28 cellular contexts compared by ENCODE assay signal in genomic region chr2:19209575-19210341, GRCh38.
"Had no signal": no experiment of that assay in that cellular context is flagged by ENCODE, and none has a peak within 500 bp of the region (broad histone marks: within the 10 kb centered on the region; RNA-seq: fewer than 3 reads in every experiment).

No MANE protein-coding gene starts in this region.

- H3K27me3 ChIP-seq: brain microvascular endothelial cell, dorsolateral prefrontal cortex, hepatocyte, left lung, neural progenitor cell, right lobe of liver, testis, vagina had no signal

- H3K36me3 ChIP-seq: brain microvascular endothelial cell, left lung, neural progenitor cell, right lobe of liver, vagina had no signal

- DNase-seq: activated CD4-positive, alpha-beta T cell treated with anti-CD3 and anti-CD28 coated beads, Interleukin-2, amount 10 ng/mL, durations not matched to agents 7 days and 5 days; activated CD8-positive, alpha-beta T cell treated with anti-CD3 and anti-CD28 coated beads, Interleukin-2, amount 10 ng/mL, durations not matched to agents 7 days and 5 days; activated T-cell treated with anti-CD3 and anti-CD28 coated beads, Interleukin-2, amount 50 U/mL, for 1 hour; aorta; brain microvascular endothelial cell; caudate nucleus; dorsolateral prefrontal cortex; effector memory CD8-positive, alpha-beta T cell; glutamatergic neuron; immature natural killer cell; left lung; naive thymus-derived CD8-positive, alpha-beta T cell; posterior cingulate gyrus; right lobe of liver; stimulated activated CD4-positive, alpha-beta T cell treated with anti-CD3 and anti-CD28 coated beads, Interleukin-1b, Interleukin-23, amount 100 ng/mL, for 48 hours; testis; trophoblast cell had no signal

- ATAC-seq: activated CD4-positive, CD25-positive, alpha-beta regulatory T cell treated with anti-CD3 and anti-CD28 coated beads, Interleukin-2, amount 50 U/mL, for 24 hours; activated CD8-positive, alpha-beta T cell treated with anti-CD3 and anti-CD28 coated beads, Interleukin-2, amount 10 ng/mL, durations not matched to agents 7 days and 5 days; activated naive CD4-positive, alpha-beta T cell treated with anti-CD3 and anti-CD28 coated beads, Interleukin-2, amount 50 U/mL, for 72 hours; activated T-helper 17 cell treated with anti-CD3 and anti-CD28 coated beads, Interleukin-2, amount 50 U/mL, for 72 hours; effector memory CD8-positive, alpha-beta T cell; esophagus mucosa; left lung; naive thymus-derived CD8-positive, alpha-beta T cell; right lobe of liver; stimulated activated memory B cell treated with anti-CD40 and anti-IgM and Interleukin-4, amounts not matched to agents 10 μg/mL and 1 μg/mL and 100 μg/mL, for 72 hours had no signal

- H3K4me1 ChIP-seq: left lung, neural progenitor cell, right lobe of liver, testis, vagina had no signal

- H3K9me3 ChIP-seq: right lobe of liver, testis, vagina had no signal

- H3K27ac ChIP-seq: brain microvascular endothelial cell, dorsolateral prefrontal cortex, hepatocyte, left lung, neural progenitor cell, right lobe of liver, skin epidermis, testis, vagina, VCaP had no signal

- H3K4me3 ChIP-seq: dorsolateral prefrontal cortex, hepatocyte, left lung, lung, neural progenitor cell, right lobe of liver, skin epidermis, testis, vagina had no signal
